In the genomic region with DNA sequence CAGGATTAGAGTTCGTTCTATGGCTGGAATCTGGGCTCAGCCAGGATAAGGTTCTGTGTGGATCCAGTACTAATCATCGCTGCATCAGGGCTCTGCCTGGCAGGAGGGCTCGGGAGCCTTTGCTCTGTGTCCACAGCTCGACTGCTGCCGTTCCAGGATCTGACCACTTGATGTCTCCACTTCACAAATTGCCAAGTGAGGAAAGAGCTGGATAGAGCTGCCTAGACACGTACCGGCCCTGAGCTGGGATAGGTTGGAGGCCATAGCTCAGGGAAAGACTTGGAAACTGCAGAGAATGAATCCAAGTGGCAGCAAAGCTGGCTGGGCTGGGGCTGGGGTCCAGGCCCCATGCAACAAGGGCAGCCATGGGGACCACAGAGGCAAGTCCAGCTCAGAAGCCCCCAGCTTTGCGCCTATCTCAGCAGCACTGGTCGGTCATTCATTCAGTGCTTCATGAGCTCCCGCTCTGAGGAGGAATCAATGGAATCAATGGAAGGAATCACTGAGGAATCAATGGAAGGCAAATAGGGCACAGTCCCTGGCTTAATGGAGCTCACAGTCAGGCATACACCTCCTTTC, we compare ENCODE assay signal across 8 cellular contexts. TPM values are rescaled to one million over a fixed set of nuclear protein-coding genes. Genes with fewer than 3 reads are reported as not detected.
DNase-seq lines count a peak whose midpoint lies in the region; ATAC-seq and TF ChIP-seq lines count a peak whose summit lies in the region.

No MANE protein-coding gene starts in this region.

- DNase-seq in GM12864 (ENCODE audit: low read depth) (peak; percentile 70), NCI-H1417 treated with DMSO at 0.1 percent for 48 hours (lab: John Stamatoyannopoulos, UW) (peak; percentile 23), SW 1271 (lab: John Stamatoyannopoulos, UW) (peak; percentile 75 to 87), cardiac septum (ENCODE audit: low spot score) (peak; percentile 85), putamen (ENCODE audit: low spot score) (peak; percentile 74)
- DNase-seq in activated naive CD8-positive, alpha-beta T cell treated with anti-CD3 and anti-CD28 coated beads, Interleukin-2, amount 50 U/mL, for 16 hours (ENCODE audit: low read depth, low spot score), result peak; percentile 39

- TF ChIP-seq CTCF in GM12864 (IDR thresholded peaks at IDR 0.05; ENCODE audit: low read depth, low read length, missing control alignments), result peak; percentile 94

- intact Hi-C loops in cardiac septum (cut with DNase I), result loop anchor here (2.0 kb wide), 2 partner anchors 88 to 104 kb away; no protein-coding TSS in a partner anchor

- ATAC-seq in HG02763 (IDR thresholded peaks at IDR 0.05; ENCODE audit: unreplicated experiment), result peak; percentile 54
- ATAC-seq in GM19452 (IDR thresholded peaks at IDR 0.05; ENCODE audit: unreplicated experiment), result no peak

- peak overlapping the region; percentile 6; the same call in 1 of the 2 replicates for H3K4me3 ChIP-seq in GM12864 (ENCODE audit: low read depth, low read length)

RNA-seq across cellular contexts. Expression of gene TOP1, which starts 38.0 kb away (rescaled TPM):
- 23.5 TPM for total RNA-seq in cardiac septum

Comparison
In these comparisons a context has a peak if more than half of its experiments do, and no peak if none do; other contexts are left out.
1. DNase-seq: peak in every context shown above with its lines; median percentile 85 in cardiac septum; 81 in SW 1271; 74 in putamen; 70 in GM12864; 39 in activated naive CD8-positive, alpha-beta T cell treated with anti-CD3 and anti-CD28 coated beads, Interleukin-2, amount 50 U/mL, for 16 hours; 23 in NCI-H1417 treated with DMSO at 0.1 percent for 48 hours.